13 cellular contexts compared by ENCODE assay signal in the genomic region with DNA sequence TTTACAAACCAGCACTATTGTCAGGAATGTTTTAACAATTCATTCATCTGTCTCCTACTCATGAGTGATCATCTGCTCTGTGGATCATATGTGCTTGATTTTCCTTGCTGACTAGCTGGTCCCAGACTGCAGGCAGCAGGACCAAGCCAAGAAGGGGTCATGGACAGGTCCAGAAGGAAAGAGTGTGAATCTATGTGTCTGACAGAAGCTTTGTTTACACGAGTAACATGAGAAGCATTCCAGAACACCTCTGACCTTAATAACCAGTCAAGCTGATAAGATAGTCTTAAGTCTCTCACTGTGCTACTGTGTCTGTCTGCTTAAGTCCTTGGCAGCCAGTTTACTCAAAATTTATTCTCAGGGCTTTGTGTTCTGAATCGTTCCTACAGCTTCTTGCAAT. TPM values are rescaled to one million over a fixed set of nuclear protein-coding genes. Genes with fewer than 3 reads are reported as not detected.
A peak's percentile ranks its signal among the peaks of the same experiment; 100 is the strongest.
DNase-seq lines count a peak whose midpoint lies in the region; ATAC-seq, FAIRE-seq and TF ChIP-seq lines count a peak whose summit lies in the region.
"Had no signal": no experiment of that assay in that cellular context is flagged by ENCODE, and none has a peak within 500 bp of the region (broad histone marks: within the 10 kb centered on the region; RNA-seq: fewer than 3 reads in every experiment).

No MANE protein-coding gene starts in this region.

- 2% methylated on average over 2 of the region's 2 CpGs for WGBS in HepG2 (ENCODE audit: low lambda C conversion rate)
- 1 to 6% methylated on average over 2 of the region's 2 CpGs for WGBS in aorta, 2 donors

- ATAC-seq in Right ventricle myocardium superior (ENCODE audit: poor library complexity) = peak; percentile 89
- no peak for ATAC-seq in HepG2
- peak; percentile 47 for ATAC-seq in aorta (ENCODE audit: low FRiP score)
- ATAC-seq in stimulated activated memory B cell treated with anti-CD40 and anti-IgM and Interleukin-4, amounts not matched to agents 10 μg/mL and 1 μg/mL and 100 μg/mL, for 72 hours = no peak
- no peak for ATAC-seq in HG02884 (IDR thresholded peaks at IDR 0.05; ENCODE audit: unreplicated experiment)
- no peak for ATAC-seq in HG03135 (IDR thresholded peaks at IDR 0.05; ENCODE audit: unreplicated experiment)

- H3K9me3 ChIP-seq in endothelial cell of umbilical vein (replicated peaks; ENCODE audit: control insufficient read depth, insufficient read depth, low read length) = no peaks in the 10 kb centered on the region
- H3K9me3 ChIP-seq in HepG2 (ENCODE audit: low read length) = no peaks in the 10 kb centered on the region
- no peaks in the 10 kb centered on the region for H3K9me3 ChIP-seq in aorta (ENCODE audit: control insufficient read depth, low read length)
- H3K9me3 ChIP-seq: HAP-1, tibial artery had no signal

- H3K4me1 Mint-ChIP-seq in stimulated activated memory B cell treated with anti-CD40 and anti-IgM and Interleukin-4, amounts not matched to agents 10 μg/mL and 1 μg/mL and 100 μg/mL, for 72 hours = no peaks in the 10 kb centered on the region

- H3K9me3 Mint-ChIP-seq in stimulated activated memory B cell treated with anti-CD40 and anti-IgM and Interleukin-4, amounts not matched to agents 10 μg/mL and 1 μg/mL and 100 μg/mL, for 72 hours = no peaks in the 10 kb centered on the region

- no peaks in the 10 kb centered on the region for H3K36me3 Mint-ChIP-seq in stimulated activated memory B cell treated with anti-CD40 and anti-IgM and Interleukin-4, amounts not matched to agents 10 μg/mL and 1 μg/mL and 100 μg/mL, for 72 hours

- POLR2A ChIA-PET in endothelial cell of umbilical vein (lab: Charles Lee) = no interaction called here
- POLR2A ChIA-PET in HepG2 (lab: Yijun Ruan, JAX) = no interaction called here

- BruUV-seq in endothelial cell of umbilical vein (replicated peaks; lab: Mats Ljungman, UMichigan) (no TSS peak), HepG2 (replicated peaks; lab: Mats Ljungman, UMichigan) (no TSS peak)

- H3K79me2 ChIP-seq in endothelial cell of umbilical vein (ENCODE audit: control insufficient read depth, insufficient read depth, low read length) (no peaks in the 10 kb centered on the region), HepG2 (ENCODE audit: insufficient read depth, low read length) (no peaks in the 10 kb centered on the region)

- TF ChIP-seq EP300 in HepG2 (IDR thresholded peaks at IDR 0.05; ENCODE audit: low read depth in 2 of 2, low read length in 2 of 2) (no peak), HepG2 (CRISPR knock-in tag; IDR thresholded peaks at IDR 0.05; ENCODE audit: borderline replicate concordance) (no peak)

- in situ Hi-C loops in HepG2 (cut with HindIII; ENCODE audit: extremely low pct_ligation_motif_present, low pct_unique_long_range_greater_than_20kb) = no loop called here

- dilution Hi-C loops in endothelial cell of umbilical vein (cut with MboI; ENCODE audit: extremely low pct_ligation_motif_present, low sequenced_read_pairs) = no loop called here

- TF ChIP-seq CTCF in endothelial cell of umbilical vein (IDR thresholded peaks at IDR 0.05; ENCODE audit: extremely low read depth in 1 of 2, insufficient read depth in 1 of 2, low read depth in 1 of 2, low read length in 2 of 2) (no peak), HepG2 (CRISPR knock-in tag; IDR thresholded peaks at IDR 0.05) (no peak)

- CTCF ChIA-PET in endothelial cell of umbilical vein (lab: Charles Lee) (interaction anchor here (1.0 to 1.8 kb wide), 4 partner anchors 14 to 680 kb away, joined by 3 to 6 read pairs (median 3); partner anchors contain the start of gene GUCY1A1), HepG2 (lab: Yijun Ruan, JAX; ENCODE audit: low intra/inter-chr PET ratio, low total read pairs) (no interaction called here)

- H3K27ac Mint-ChIP-seq in stimulated activated memory B cell treated with anti-CD40 and anti-IgM and Interleukin-4, amounts not matched to agents 10 μg/mL and 1 μg/mL and 100 μg/mL, for 72 hours = no peak overlapping the region

- H3K36me3 ChIP-seq in endothelial cell of umbilical vein (ENCODE audit: control insufficient read depth in 2 of 2, extremely low read depth in 1 of 2, insufficient read depth in 2 of 2, low read length in 2 of 2) (no peaks in the 10 kb centered on the region), HepG2 (replicated peaks in 1 of 2; ENCODE audit: control insufficient read depth in 1 of 2, insufficient read depth in 2 of 2, low read length in 2 of 2) (no peaks in the 10 kb centered on the region), aorta (ENCODE audit: control insufficient read depth in 1 of 2, insufficient read depth in 2 of 2, low read length in 1 of 2) (peaks cover 0 to 2% of the 10 kb centered on the region in 2 donors)
- H3K36me3 ChIP-seq: HAP-1 had no signal

- H3K4me2 ChIP-seq in endothelial cell of umbilical vein (ENCODE audit: insufficient read depth, low read length) = no peak overlapping the region
- no peak overlapping the region for H3K4me2 ChIP-seq in HepG2 (ENCODE audit: low read depth, low read length)

- no peaks in the 10 kb centered on the region for H3K27me3 Mint-ChIP-seq in stimulated activated memory B cell treated with anti-CD40 and anti-IgM and Interleukin-4, amounts not matched to agents 10 μg/mL and 1 μg/mL and 100 μg/mL, for 72 hours

- TF ChIP-seq RAD21 in HepG2 (CRISPR knock-in tag; IDR thresholded peaks at IDR 0.05) = no peak

- H3K4me3 ChIP-seq in endothelial cell of umbilical vein (replicated peaks in 1 of 3; ENCODE audit: insufficient read depth in 1 of 3, low read depth in 1 of 3, low read length in 3 of 3) (no peak overlapping the region), HepG2 (replicated peaks in 1 of 3; ENCODE audit: insufficient read depth in 1 of 3, low read depth in 2 of 3, low read length in 3 of 3) (no peak overlapping the region), aorta (ENCODE audit: low read length in 2 of 2) (no peak overlapping the region)
- H3K4me3 ChIP-seq: HAP-1, tibial artery had no signal

- no peaks in the 10 kb centered on the region for H3K9me1 ChIP-seq in endothelial cell of umbilical vein (replicated peaks; ENCODE audit: control insufficient read depth, extremely low read depth, insufficient read depth, low read length)

- H3K9ac ChIP-seq in endothelial cell of umbilical vein (replicated peaks; ENCODE audit: extremely low read depth, insufficient read depth, low read length) = no peak overlapping the region
- H3K9ac ChIP-seq in HepG2 (ENCODE audit: insufficient read depth, low read depth, low read length) = no peak overlapping the region

- H3K27me3 ChIP-seq in endothelial cell of umbilical vein (ENCODE audit: control insufficient read depth in 2 of 2, insufficient read depth in 2 of 2, low read length in 2 of 2) = no peaks in the 10 kb centered on the region
- H3K27me3 ChIP-seq in HepG2 (ENCODE audit: control insufficient read depth in 1 of 2, insufficient read depth in 2 of 2, low read length in 2 of 2) = no peaks in the 10 kb centered on the region
- no peaks in the 10 kb centered on the region for H3K27me3 ChIP-seq in aorta (ENCODE audit: control insufficient read depth in 1 of 2, insufficient read depth in 2 of 2, low read length in 1 of 2)
- H3K27me3 ChIP-seq: tibial artery had no signal

- no peak for TF ChIP-seq POLR2A in endothelial cell of umbilical vein (IDR thresholded peaks at IDR 0.05; ENCODE audit: low read depth, low read length)
- no peak for TF ChIP-seq POLR2A in HepG2 (IDR thresholded peaks at IDR 0.05; ENCODE audit: insufficient read depth in 1 of 2, low read depth in 2 of 2, low read length in 2 of 2)

- intact Hi-C loops in Right ventricle myocardium superior (cut with DNase I) = no loop called here
- intact Hi-C loops in cardiac septum (cut with DNase I) = no loop called here
- intact Hi-C loops in endothelial cell of umbilical vein (cut with micrococcal nuclease) = no loop called here
- intact Hi-C loops in HepG2 (cut with micrococcal nuclease; ENCODE audit: unreplicated experiment) = no loop called here
- intact Hi-C loops in aorta (cut with DNase I) = no loop called here

- no peaks in the 10 kb centered on the region for H3K4me1 ChIP-seq in endothelial cell of umbilical vein (ENCODE audit: control insufficient read depth, extremely low read depth, insufficient read depth, low read length)
- H3K4me1 ChIP-seq in HepG2 (ENCODE audit: insufficient read depth, low read length) = no peaks in the 10 kb centered on the region
- H3K4me1 ChIP-seq in aorta (ENCODE audit: control insufficient read depth in 1 of 2, insufficient read depth in 2 of 2, low read length in 2 of 2) = peaks cover 0 to 6% of the 10 kb centered on the region in 2 donors
- H3K4me1 ChIP-seq: HAP-1 had no signal

- no peak overlapping the region for H3K4me3 Mint-ChIP-seq in stimulated activated memory B cell treated with anti-CD40 and anti-IgM and Interleukin-4, amounts not matched to agents 10 μg/mL and 1 μg/mL and 100 μg/mL, for 72 hours

- DNase-seq in Right ventricle myocardium superior (no peak), cardiac septum (ENCODE audit: low spot score) (no peak), endothelial cell of umbilical vein (ENCODE audit: low read depth, low spot score) (peak; percentile 62), HepG2 (ENCODE audit: low spot score) (peak; percentile 4), aorta (no peak)
- DNase-seq: NCI-H1092 treated with DMSO at 0.1 percent for 48 hours, occipital lobe, tibial artery had no signal

- no peak for FAIRE-seq in endothelial cell of umbilical vein (lab: Jason Lieb, UNC)
- no peak for FAIRE-seq in HepG2 (lab: Jason Lieb, UNC)
- FAIRE-seq: G401.6 had no signal

- H4K20me1 ChIP-seq in endothelial cell of umbilical vein (replicated peaks; ENCODE audit: control insufficient read depth, extremely low read depth, insufficient read depth, low read length) (no peaks in the 10 kb centered on the region), HepG2 (ENCODE audit: insufficient read depth, low read length) (no peaks in the 10 kb centered on the region)

- H2AFZ ChIP-seq in endothelial cell of umbilical vein (ENCODE audit: low read depth, low read length) (no peak overlapping the region), HepG2 (ENCODE audit: low read length) (no peak overlapping the region)

- H3K27ac ChIP-seq in endothelial cell of umbilical vein (ENCODE audit: insufficient read depth, low read depth, low read length) (no peak overlapping the region), HepG2 (ENCODE audit: extremely low read length, insufficient read depth, low read length) (no peak overlapping the region), aorta (ENCODE audit: low read depth in 1 of 2, low read length in 2 of 2) (peak overlapping the region in 1 of 2 donors; percentile 25)

RNA-seq across cellular contexts. Expression of gene GUCY1A1, which starts 39.0 kb away (rescaled TPM):
- total RNA-seq in Right ventricle myocardium superior (82.5 TPM), cardiac septum (40.5 TPM), endothelial cell of umbilical vein (4.4 and 7.5 TPM in 2 replicates), HepG2 (2016; rRNA removed; fragmentation: Illumina TruSeq; extraction: Trizol) (not detected in 2 replicates), aorta (10 to 100 TPM; 74.0 to 81.9 TPM)
- polyA plus RNA-seq in endothelial cell of umbilical vein (1.2 and 1.3 TPM in 2 replicates), HepG2 (2011; rRNA removed) (not detected in 2 replicates), aorta (10 to 100 TPM; 20.2 to 62.5 TPM)
- polyA plus RNA-seq in endothelial cell of umbilical vein (2011; cell fraction: cytosol; rRNA removed) = 0.71 and 0.90 TPM in 2 replicates
- polyA plus RNA-seq in endothelial cell of umbilical vein (2011; cell fraction: nucleus; rRNA removed) = 1.2 and 2.3 TPM in 2 replicates
- 0.05 TPM in 1 of 2 replicates, not detected in the other for polyA plus RNA-seq in endothelial cell of umbilical vein (2012)
- polyA minus RNA-seq in endothelial cell of umbilical vein = 2.4 and 3.8 TPM in 2 replicates
- polyA minus RNA-seq in endothelial cell of umbilical vein (2011; cell fraction: cytosol; rRNA and poly(A)+ RNA removed) = not detected
- polyA minus RNA-seq in endothelial cell of umbilical vein (2011; cell fraction: nucleus; rRNA and poly(A)+ RNA removed) = 2.6 and 3.8 TPM in 2 replicates
- total RNA-seq in HepG2 (2016; cell fraction: cytosol; rRNA removed; fragmentation: Illumina TruSeq; extraction: Trizol; ENCODE audit: low read depth) = not detected in 2 replicates
- total RNA-seq in HepG2 (2016; cell fraction: insoluble cytoplasmic fraction; rRNA removed; fragmentation: Illumina TruSeq; extraction: Trizol) = not detected in 2 replicates
- total RNA-seq in HepG2 (2016; cell fraction: membrane; rRNA removed; fragmentation: Illumina TruSeq; extraction: Trizol) = not detected in 2 replicates
- total RNA-seq in HepG2 (2016; cell fraction: nucleus; rRNA removed; fragmentation: Illumina TruSeq; extraction: Trizol) = not detected in 2 replicates
- not detected in 2 replicates for polyA plus RNA-seq in HepG2 (2011; cell fraction: cytosol; rRNA removed)
- polyA plus RNA-seq in HepG2 (2011; cell fraction: nucleus; rRNA removed) = 0.07 TPM in 1 of 2 replicates, not detected in the other
- not detected in 2 replicates for polyA plus RNA-seq in HepG2 (2012)
- polyA plus RNA-seq in HepG2 (2016; cell fraction: cytosol; fragmentation: Illumina TruSeq; extraction: Trizol; ENCODE audit: low read depth) = not detected in 2 replicates
- polyA plus RNA-seq in HepG2 (2016; cell fraction: insoluble cytoplasmic fraction; fragmentation: Illumina TruSeq; extraction: Trizol; ENCODE audit: low read depth) = not detected in 2 replicates
- polyA plus RNA-seq in HepG2 (2016; cell fraction: membrane; fragmentation: Illumina TruSeq; extraction: Trizol; ENCODE audit: low read depth) = not detected in 2 replicates
- not detected in 2 replicates for polyA plus RNA-seq in HepG2 (2016; cell fraction: nucleus; fragmentation: Illumina TruSeq; extraction: Trizol; ENCODE audit: insufficient read depth, low read depth)
- polyA minus RNA-seq in HepG2 (2011; rRNA and poly(A)+ RNA removed; ENCODE audit: low replicate concordance) = 0.14 TPM in 1 of 2 replicates, not detected in the other
- not detected in 2 replicates for polyA minus RNA-seq in HepG2 (2011; cell fraction: cytosol; rRNA and poly(A)+ RNA removed)
- not detected in 2 replicates for polyA minus RNA-seq in HepG2 (2011; cell fraction: nucleus; rRNA and poly(A)+ RNA removed)

RNA-seq across cellular contexts. Expression of gene GUCY1B1, which starts 53.2 kb away (rescaled TPM):
- total RNA-seq in Right ventricle myocardium superior = 25.1 TPM
- 17.0 TPM for total RNA-seq in cardiac septum
- 4.7 and 7.0 TPM in 2 replicates for total RNA-seq in endothelial cell of umbilical vein
- 1.7 and 1.9 TPM in 2 replicates for polyA plus RNA-seq in endothelial cell of umbilical vein
- polyA plus RNA-seq in endothelial cell of umbilical vein (2011; cell fraction: cytosol; rRNA removed) = 1.8 and 2.2 TPM in 2 replicates
- 2.0 and 2.1 TPM in 2 replicates for polyA plus RNA-seq in endothelial cell of umbilical vein (2011; cell fraction: nucleus; rRNA removed)
- polyA plus RNA-seq in endothelial cell of umbilical vein (2012) = 0.10 and 0.33 TPM in 2 replicates
- polyA minus RNA-seq in endothelial cell of umbilical vein = 5.3 and 5.5 TPM in 2 replicates
- not detected for polyA minus RNA-seq in endothelial cell of umbilical vein (2011; cell fraction: cytosol; rRNA and poly(A)+ RNA removed)
- 1.5 and 2.8 TPM in 2 replicates for polyA minus RNA-seq in endothelial cell of umbilical vein (2011; cell fraction: nucleus; rRNA and poly(A)+ RNA removed)
- total RNA-seq in HepG2 (2016; rRNA removed; fragmentation: Illumina TruSeq; extraction: Trizol) = not detected in 2 replicates
- not detected in 2 replicates for total RNA-seq in HepG2 (2016; cell fraction: cytosol; rRNA removed; fragmentation: Illumina TruSeq; extraction: Trizol; ENCODE audit: low read depth)
- total RNA-seq in HepG2 (2016; cell fraction: insoluble cytoplasmic fraction; rRNA removed; fragmentation: Illumina TruSeq; extraction: Trizol) = not detected in 2 replicates
- not detected in 2 replicates for total RNA-seq in HepG2 (2016; cell fraction: membrane; rRNA removed; fragmentation: Illumina TruSeq; extraction: Trizol)
- total RNA-seq in HepG2 (2016; cell fraction: nucleus; rRNA removed; fragmentation: Illumina TruSeq; extraction: Trizol) = not detected in 2 replicates
- not detected in 2 replicates for polyA plus RNA-seq in HepG2 (2011; rRNA removed)
- not detected in 2 replicates for polyA plus RNA-seq in HepG2 (2011; cell fraction: cytosol; rRNA removed)
- not detected in 2 replicates for polyA plus RNA-seq in HepG2 (2011; cell fraction: nucleus; rRNA removed)
- polyA plus RNA-seq in HepG2 (2012) = not detected in 2 replicates
- not detected in 2 replicates for polyA plus RNA-seq in HepG2 (2016; cell fraction: cytosol; fragmentation: Illumina TruSeq; extraction: Trizol; ENCODE audit: low read depth)
- not detected in 2 replicates for polyA plus RNA-seq in HepG2 (2016; cell fraction: insoluble cytoplasmic fraction; fragmentation: Illumina TruSeq; extraction: Trizol; ENCODE audit: low read depth)
- polyA plus RNA-seq in HepG2 (2016; cell fraction: membrane; fragmentation: Illumina TruSeq; extraction: Trizol; ENCODE audit: low read depth) = not detected in 2 replicates
- polyA plus RNA-seq in HepG2 (2016; cell fraction: nucleus; fragmentation: Illumina TruSeq; extraction: Trizol; ENCODE audit: insufficient read depth, low read depth) = not detected in 2 replicates
- polyA minus RNA-seq in HepG2 (2011; rRNA and poly(A)+ RNA removed; ENCODE audit: low replicate concordance) = not detected in 2 replicates
- not detected in 2 replicates for polyA minus RNA-seq in HepG2 (2011; cell fraction: cytosol; rRNA and poly(A)+ RNA removed)
- polyA minus RNA-seq in HepG2 (2011; cell fraction: nucleus; rRNA and poly(A)+ RNA removed) = not detected in 2 replicates
- total RNA-seq in aorta = 10 to 100 TPM; 24.9 to 26.4 TPM
- polyA plus RNA-seq in aorta = 10 to 100 TPM; 10.0 to 44.0 TPM

Comparison
In these comparisons a context has a peak if more than half of its experiments do, and no peak if none do; other contexts are left out.
1. ATAC-seq: peak in Right ventricle myocardium superior (single experiment) and aorta (single experiment); none in HepG2 (single experiment), stimulated activated memory B cell treated with anti-CD40 and anti-IgM and Interleukin-4, amounts not matched to agents 10 μg/mL and 1 μg/mL and 100 μg/mL, for 72 hours (single experiment), HG02884 (single experiment) and HG03135 (single experiment).
2. DNase-seq: peak in endothelial cell of umbilical vein (single experiment) and HepG2 (single experiment); none in Right ventricle myocardium superior (single experiment), cardiac septum (single experiment) and aorta (0 of 2).